Comparison of ENCODE assay signal across 1 cellular context in genomic region chr10:32379950-32380547, GRCh38.
TF ChIP-seq lines count a peak whose summit lies in the region.

No MANE protein-coding gene starts in this region.

TF ChIP-seq in HEK293, 187 proteins besides CTCF, POLR2A, EP300 and RAD21 (continued from another document):
- TF ChIP-seq PRDM2 (tag by site-specific recombination; IDR thresholded peaks at IDR 0.05; ENCODE audit: borderline replicate concordance): no peak
- TF ChIP-seq ELK4 (IDR thresholded peaks at IDR 0.05; ENCODE audit: borderline replicate concordance, low read depth, low read length): no peak
